7 cellular contexts compared by ENCODE assay signal in the genomic region with DNA sequence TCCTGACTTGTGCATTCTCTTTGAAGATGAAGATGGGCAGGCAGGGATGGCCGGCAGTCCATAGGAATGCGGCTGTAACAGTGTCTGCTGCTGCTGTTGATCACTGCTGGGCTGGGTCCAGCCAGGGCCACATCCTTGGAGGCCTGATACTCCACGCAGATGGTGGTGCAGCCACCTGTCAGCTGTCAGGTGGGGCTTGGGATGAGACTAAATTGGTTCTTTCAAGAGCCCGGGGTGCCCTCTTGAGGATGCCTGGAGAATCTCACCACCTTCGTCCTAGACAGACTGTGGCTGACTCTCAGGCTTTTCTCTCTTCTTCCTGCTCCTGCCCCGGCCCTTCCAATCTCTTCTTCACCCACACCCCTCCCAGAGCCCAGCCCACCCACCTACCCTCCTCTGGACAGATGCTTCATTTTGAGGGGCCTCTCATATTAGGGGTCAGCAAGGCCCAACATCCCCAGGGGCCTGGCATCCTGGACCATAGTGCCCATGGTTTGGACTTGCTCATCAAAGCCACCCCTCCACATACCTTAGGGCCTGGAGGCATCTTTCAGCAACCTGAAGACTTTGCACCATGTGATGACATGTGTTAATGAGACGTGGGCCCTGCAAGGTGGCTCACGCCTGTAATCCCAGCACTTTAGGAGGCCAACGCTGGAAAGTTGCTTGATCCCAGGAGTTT. TPM values are rescaled to one million over a fixed set of nuclear protein-coding genes. Genes with fewer than 3 reads are reported as not detected.
A peak's percentile ranks its signal among the peaks of the same experiment; 100 is the strongest.
DNase-seq lines count a peak whose midpoint lies in the region; ATAC-seq, FAIRE-seq and TF ChIP-seq lines count a peak whose summit lies in the region.

No MANE protein-coding gene starts in this region.

- no peak for ATAC-seq in GM21717 (IDR thresholded peaks at IDR 0.05; ENCODE audit: unreplicated experiment)

- FAIRE-seq in astrocyte (lab: Jason Lieb, UNC) (no peak), kidney (lab: Jason Lieb, UNC) (no peak)

- H4K20me1 ChIP-seq in astrocyte (ENCODE audit: insufficient read depth, low read length), result peaks cover 11% of the 10 kb centered on the region

- H3K27ac ChIP-seq in astrocyte (ENCODE audit: low read depth, low read length), result no peak overlapping the region
- H3K27ac ChIP-seq in kidney (ENCODE audit: low read depth in 2 of 2, low read length in 2 of 2), result no peak overlapping the region

- DNase-seq in NCI-H1105 (lab: John Stamatoyannopoulos, UW) (peak; percentile 58), SW480 (ENCODE audit: low spot score) (peak; percentile 81), astrocyte (ENCODE audit: low read depth) (peak; percentile 6), kidney (no peak)
- peak; percentile 62 for DNase-seq in stimulated activated CD4-positive, alpha-beta T cell treated with anti-CD3 and anti-CD28 coated beads, Interleukin-4, amount 100 ng/mL, for 1 hour

- no peak overlapping the region for H3K27ac Mint-ChIP-seq in astrocyte (ENCODE audit: unreplicated experiment)

- H3K36me3 Mint-ChIP-seq in astrocyte (ENCODE audit: low read depth, unreplicated experiment), result peaks cover 11% of the 10 kb centered on the region

- no peak overlapping the region for H3K4me2 ChIP-seq in astrocyte (ENCODE audit: low read length)

- H3K36me3 ChIP-seq in astrocyte (ENCODE audit: insufficient read depth, low read length) (no peaks in the 10 kb centered on the region), kidney (ENCODE audit: control insufficient read depth in 1 of 2, insufficient read depth in 2 of 2, low read length in 2 of 2) (no peaks in the 10 kb centered on the region)

- peaks cover 28% of the 10 kb centered on the region for H3K27me3 ChIP-seq in astrocyte (ENCODE audit: insufficient read depth, low read length)

- H3K4me3 ChIP-seq in astrocyte (ENCODE audit: insufficient read depth, low read depth, low read length) (no peak overlapping the region), kidney (ENCODE audit: low read length in 2 of 2) (no peak overlapping the region)

- H3K9me3 ChIP-seq in astrocyte (ENCODE audit: insufficient read depth, low read depth, low read length), result no peaks in the 10 kb centered on the region
- no peaks in the 10 kb centered on the region for H3K9me3 ChIP-seq in kidney (ENCODE audit: control insufficient read depth in 1 of 2, low read length in 2 of 2)

- TF ChIP-seq CTCF in GM12873 (IDR thresholded peaks at IDR 0.05; ENCODE audit: insufficient read depth, low read depth, low read length, missing control alignments), result peak; percentile 85
- TF ChIP-seq CTCF in astrocyte (IDR thresholded peaks at IDR 0.05; ENCODE audit: insufficient read depth, low read depth, low read length), result peak; percentile 37
- TF ChIP-seq CTCF in kidney (IDR thresholded peaks at IDR 0.05; ENCODE audit: borderline replicate concordance, extremely low read depth, insufficient read depth), result peak; percentile 32

- H3K4me1 ChIP-seq in astrocyte (ENCODE audit: insufficient read depth, low read length) (no peaks in the 10 kb centered on the region), kidney (ENCODE audit: control insufficient read depth in 1 of 2, insufficient read depth in 1 of 2, low read depth in 1 of 2, low read length in 2 of 2) (no peaks in the 10 kb centered on the region)

- intact Hi-C loops in kidney (cut with DNase I), result no loop called here

- H3K9me3 Mint-ChIP-seq in astrocyte (ENCODE audit: unreplicated experiment), result peaks cover 1% of the 10 kb centered on the region

- no peaks in the 10 kb centered on the region for H3K4me1 Mint-ChIP-seq in astrocyte (ENCODE audit: low read depth, unreplicated experiment)

- no peak overlapping the region for H2AFZ ChIP-seq in astrocyte (ENCODE audit: low read depth, low read length)

- H3K9ac ChIP-seq in astrocyte (ENCODE audit: low read length) (no peak overlapping the region), kidney (ENCODE audit: low read length in 2 of 2) (no peak overlapping the region)

- H3K4me3 Mint-ChIP-seq in astrocyte (ENCODE audit: unreplicated experiment), result no peak overlapping the region

- H3K27me3 Mint-ChIP-seq in astrocyte (ENCODE audit: low read depth, unreplicated experiment), result peaks cover 50% of the 10 kb centered on the region

- H3K79me2 ChIP-seq in astrocyte (ENCODE audit: insufficient read depth, low read length), result no peaks in the 10 kb centered on the region

RNA-seq across cellular contexts. Expression of a gene that starts 19.1 kb away (rescaled TPM):
- total RNA-seq in astrocyte (20.7 and 21.4 TPM in 2 replicates), kidney (21.2 TPM)
- polyA plus RNA-seq in kidney (ENCODE audit: insufficient read depth, low read depth, low replicate concordance), result 5.3 TPM

RNA-seq across cellular contexts. Expression of a gene that starts 28.9 kb away (rescaled TPM):
- total RNA-seq in astrocyte (29.8 and 33.2 TPM in 2 replicates), kidney (38.3 TPM)
- polyA plus RNA-seq in kidney (ENCODE audit: insufficient read depth, low read depth, low replicate concordance), result 52.2 TPM

RNA-seq across cellular contexts. Expression of a gene that starts 29.0 kb away (rescaled TPM):
- total RNA-seq in astrocyte (0.30 and 0.62 TPM in 2 replicates), kidney (0.91 TPM)
- 1.5 TPM for polyA plus RNA-seq in kidney (ENCODE audit: insufficient read depth, low read depth, low replicate concordance)

RNA-seq across cellular contexts. Expression of a gene that starts 38.6 kb away (rescaled TPM):
- total RNA-seq in astrocyte (17.5 and 19.4 TPM in 2 replicates), kidney (40.3 TPM)
- polyA plus RNA-seq in kidney (ENCODE audit: insufficient read depth, low read depth, low replicate concordance), result 172 TPM

RNA-seq across cellular contexts. Expression of a gene that starts 48.5 kb away (rescaled TPM):
- total RNA-seq in astrocyte, result 1.3 and 1.6 TPM in 2 replicates
- total RNA-seq in kidney, result 2.0 TPM
- polyA plus RNA-seq in kidney (ENCODE audit: insufficient read depth, low read depth, low replicate concordance), result 0.86 TPM

Comparison
In these comparisons a context has a peak if more than half of its experiments do, and no peak if none do; other contexts are left out.
1. CTCF ChIP-seq: peak in every context shown above with its lines; median percentile 85 in GM12873; 37 in astrocyte; 32 in kidney.